ENCODE assay signal across 16 cellular contexts in the genomic region with DNA sequence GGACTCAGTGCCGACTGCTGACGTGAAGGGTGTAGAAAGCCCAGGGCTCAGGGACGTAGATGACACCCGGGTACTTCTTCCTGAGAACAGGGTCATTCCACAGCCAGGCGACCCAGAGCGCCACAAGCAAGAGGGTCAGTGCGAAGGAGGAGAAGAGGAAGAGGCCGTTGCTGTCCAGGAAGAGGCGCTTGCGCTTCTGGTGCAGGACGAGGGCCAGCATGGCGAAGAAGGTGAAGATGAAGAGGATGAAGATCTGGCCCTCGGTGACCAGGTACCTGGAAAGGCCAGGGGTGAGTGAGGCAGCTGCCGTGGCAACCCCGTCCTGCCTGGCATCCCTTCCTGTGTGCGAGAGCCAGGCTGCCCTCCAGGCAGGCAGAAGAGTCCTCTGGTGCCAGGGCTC. TPM values are rescaled to one million over a fixed set of nuclear protein-coding genes. Genes with fewer than 3 reads are reported as not detected.
A peak's percentile ranks its signal among the peaks of the same experiment; 100 is the strongest.
DNase-seq lines count a peak whose midpoint lies in the region; ATAC-seq and TF ChIP-seq lines count a peak whose summit lies in the region.
"Had no signal": no experiment of that assay in that cellular context is flagged by ENCODE, and none has a peak within 500 bp of the region (broad histone marks: within the 10 kb centered on the region; RNA-seq: fewer than 3 reads in every experiment).

No MANE protein-coding gene starts in this region.

- peaks cover 0 to 39% (median 18%) of the 10 kb centered on the region in 11 experiments; a peak in 15 of 22 replicates for H4K20me1 ChIP-seq in BLaER1 treated with 17β-estradiol and CSF1 and Interleukin-3, amounts not matched to agents 10 nM and 100 nM
- peaks cover 14% of the 10 kb centered on the region for H4K20me1 ChIP-seq in osteoblast (ENCODE audit: insufficient read depth, low read length)

- peak overlapping the region; percentile 71 for H3K4me3 Mint-ChIP-seq in activated CD4-positive, alpha-beta T cell treated with anti-CD3 and anti-CD28 coated beads, Interleukin-2, amount 10 ng/mL, durations not matched to agents 24 days and 14 days
- peak overlapping the region; percentile 67 for H3K4me3 Mint-ChIP-seq in activated T-helper 1 cell treated with anti-CD3 and anti-CD28 coated beads, Interleukin-12 subunit alpha, Interleukin-12 subunit beta, Interleukin-2, Interleukin-4 antibody, amounts not matched to agents 30 ng/mL and 10 ng/mL and 1 ng/mL, durations not matched to agents 14 hours and 24 hours and 36 hours
- H3K4me3 Mint-ChIP-seq: activated naive CD8-positive, alpha-beta T cell treated with anti-CD3 and anti-CD28 coated beads, Interleukin-2, amount 50 U/mL, for 24 hours; nephron had no signal

- ATAC-seq in GM21619 (IDR thresholded peaks at IDR 0.05; ENCODE audit: unreplicated experiment) (no peak), esophagus mucosa (no peak)
- ATAC-seq: activated naive CD8-positive, alpha-beta T cell treated with anti-CD3 and anti-CD28 coated beads, Interleukin-2, amount 50 U/mL, for 24 hours had no signal

- peaks cover 76 to 92% (median 88%) of the 10 kb centered on the region in 10 experiments for H3K4me1 ChIP-seq in BLaER1 treated with 17β-estradiol and CSF1 and Interleukin-3, amounts not matched to agents 10 nM and 100 nM
- H3K4me1 ChIP-seq in osteoblast (ENCODE audit: insufficient read depth, low read length) = no peaks in the 10 kb centered on the region

- H3K27me3 Mint-ChIP-seq in activated CD4-positive, alpha-beta T cell treated with anti-CD3 and anti-CD28 coated beads, Interleukin-2, amount 10 ng/mL, durations not matched to agents 24 days and 14 days = no peaks in the 10 kb centered on the region
- no peaks in the 10 kb centered on the region for H3K27me3 Mint-ChIP-seq in activated T-helper 1 cell treated with anti-CD3 and anti-CD28 coated beads, Interleukin-12 subunit alpha, Interleukin-12 subunit beta, Interleukin-2, Interleukin-4 antibody, amounts not matched to agents 30 ng/mL and 10 ng/mL and 1 ng/mL, durations not matched to agents 14 hours and 24 hours and 36 hours (ENCODE audit: insufficient read depth)
- H3K27me3 Mint-ChIP-seq: activated naive CD8-positive, alpha-beta T cell treated with anti-CD3 and anti-CD28 coated beads, Interleukin-2, amount 50 U/mL, for 24 hours had no signal

- no peak for DNase-seq in activated CD4-positive, alpha-beta T cell treated with anti-CD3 and anti-CD28 coated beads, Interleukin-2, amount 10 ng/mL, durations not matched to agents 24 days and 14 days
- no peak for DNase-seq in activated CD4-positive, alpha-beta T cell treated with anti-CD3 and anti-CD28 coated beads, Interleukin-2, amount 50 U/mL, for 1 hour
- no peak for DNase-seq in activated T-helper 1 cell treated with anti-CD3 and anti-CD28 coated beads, Interleukin-12 subunit alpha, Interleukin-12 subunit beta, Interleukin-2, Interleukin-4 antibody, amounts not matched to agents 30 ng/mL and 10 ng/mL and 1 ng/mL, durations not matched to agents 14 hours and 24 hours and 36 hours (ENCODE audit: low spot score)
- peak; percentile 30 for DNase-seq in osteoblast (ENCODE audit: insufficient read length, low spot score, missing footprints)
- DNase-seq in NCI-H1436 treated with DMSO at 0.1 percent for 48 hours (lab: John Stamatoyannopoulos, UW) = no peak
- DNase-seq: activated naive CD8-positive, alpha-beta T cell treated with anti-CD3 and anti-CD28 coated beads, Interleukin-2, amount 50 U/mL, for 24 hours; foreskin melanocyte; NCI-H1417 treated with DMSO at 0.1 percent for 48 hours; NCI-H82; testis; WERI-Rb-1 had no signal

- peaks cover 14% of the 10 kb centered on the region for H3K36me3 Mint-ChIP-seq in activated CD4-positive, alpha-beta T cell treated with anti-CD3 and anti-CD28 coated beads, Interleukin-2, amount 10 ng/mL, durations not matched to agents 24 days and 14 days (ENCODE audit: low read depth)
- H3K36me3 Mint-ChIP-seq in activated T-helper 1 cell treated with anti-CD3 and anti-CD28 coated beads, Interleukin-12 subunit alpha, Interleukin-12 subunit beta, Interleukin-2, Interleukin-4 antibody, amounts not matched to agents 30 ng/mL and 10 ng/mL and 1 ng/mL, durations not matched to agents 14 hours and 24 hours and 36 hours (ENCODE audit: low read depth) = peaks cover 8% of the 10 kb centered on the region

- H3K9me3 ChIP-seq in BLaER1 treated with 17β-estradiol and CSF1 and Interleukin-3, amounts not matched to agents 10 nM and 100 nM (replicated peaks in 1 of 11) = no peaks in the 10 kb centered on the region
- H3K9me3 ChIP-seq in osteoblast (ENCODE audit: low read depth, low read length) = no peaks in the 10 kb centered on the region
- H3K9me3 ChIP-seq: testis had no signal

- H3K9ac ChIP-seq in BLaER1 treated with 17β-estradiol and CSF1 and Interleukin-3, amounts not matched to agents 10 nM and 100 nM = peak overlapping the region; percentile 27 to 76 (median 61); a peak in 19 of 22 replicates

- peaks cover 41% of the 10 kb centered on the region for H3K4me1 Mint-ChIP-seq in activated CD4-positive, alpha-beta T cell treated with anti-CD3 and anti-CD28 coated beads, Interleukin-2, amount 10 ng/mL, durations not matched to agents 24 days and 14 days
- H3K4me1 Mint-ChIP-seq in activated T-helper 1 cell treated with anti-CD3 and anti-CD28 coated beads, Interleukin-12 subunit alpha, Interleukin-12 subunit beta, Interleukin-2, Interleukin-4 antibody, amounts not matched to agents 30 ng/mL and 10 ng/mL and 1 ng/mL, durations not matched to agents 14 hours and 24 hours and 36 hours (ENCODE audit: low read depth) = peaks cover 52% of the 10 kb centered on the region

- H3K36me3 ChIP-seq in BLaER1 treated with 17β-estradiol and CSF1 and Interleukin-3, amounts not matched to agents 10 nM and 100 nM = peaks cover 0 to 34% (median 9%) of the 10 kb centered on the region in 11 experiments; a peak in 11 of 22 replicates
- H3K36me3 ChIP-seq in osteoblast (ENCODE audit: insufficient read depth, low read length) = no peaks in the 10 kb centered on the region

- peaks cover 11% of the 10 kb centered on the region for H3K79me2 ChIP-seq in osteoblast (ENCODE audit: insufficient read depth, low read length)

- peak overlapping the region in 6 of 10 experiments; percentile 4 to 37 (median 22); a peak in 6 of 20 replicates for H3K4me3 ChIP-seq in BLaER1 treated with 17β-estradiol and CSF1 and Interleukin-3, amounts not matched to agents 10 nM and 100 nM
- H3K4me3 ChIP-seq in osteoblast (ENCODE audit: insufficient read depth, low read length) = no peak overlapping the region
- H3K4me3 ChIP-seq: testis had no signal

- no peaks in the 10 kb centered on the region for H3K27me3 ChIP-seq in BLaER1 treated with 17β-estradiol and CSF1 and Interleukin-3, amounts not matched to agents 10 nM and 100 nM
- no peaks in the 10 kb centered on the region for H3K27me3 ChIP-seq in osteoblast (ENCODE audit: insufficient read depth, low read length)
- H3K27me3 ChIP-seq: testis had no signal

- no peak overlapping the region for H2AFZ ChIP-seq in osteoblast (ENCODE audit: low read length)

- no peaks in the 10 kb centered on the region for H3K9me3 Mint-ChIP-seq in activated CD4-positive, alpha-beta T cell treated with anti-CD3 and anti-CD28 coated beads, Interleukin-2, amount 10 ng/mL, durations not matched to agents 24 days and 14 days
- H3K9me3 Mint-ChIP-seq in activated T-helper 1 cell treated with anti-CD3 and anti-CD28 coated beads, Interleukin-12 subunit alpha, Interleukin-12 subunit beta, Interleukin-2, Interleukin-4 antibody, amounts not matched to agents 30 ng/mL and 10 ng/mL and 1 ng/mL, durations not matched to agents 14 hours and 24 hours and 36 hours = no peaks in the 10 kb centered on the region
- H3K9me3 Mint-ChIP-seq: activated naive CD8-positive, alpha-beta T cell treated with anti-CD3 and anti-CD28 coated beads, Interleukin-2, amount 50 U/mL, for 24 hours; nephron had no signal

- intact Hi-C loops in activated CD4-positive, alpha-beta T cell treated with anti-CD3 and anti-CD28 coated beads, Interleukin-2, amount 10 ng/mL, durations not matched to agents 24 days and 14 days (cut with micrococcal nuclease) = no loop called here
- intact Hi-C loops in activated T-helper 1 cell treated with anti-CD3 and anti-CD28 coated beads, Interleukin-12 subunit alpha, Interleukin-12 subunit beta, Interleukin-2, Interleukin-4 antibody, amounts not matched to agents 30 ng/mL and 10 ng/mL and 1 ng/mL, durations not matched to agents 14 hours and 24 hours and 36 hours (cut with micrococcal nuclease) = loop anchor here (2.0 kb wide), 1 partner anchor 21 kb away; the partner anchor contains the start of gene CLN6

- peak overlapping the region; percentile 92 for H3K27ac Mint-ChIP-seq in activated CD4-positive, alpha-beta T cell treated with anti-CD3 and anti-CD28 coated beads, Interleukin-2, amount 10 ng/mL, durations not matched to agents 24 days and 14 days
- peak overlapping the region; percentile 74 for H3K27ac Mint-ChIP-seq in activated T-helper 1 cell treated with anti-CD3 and anti-CD28 coated beads, Interleukin-12 subunit alpha, Interleukin-12 subunit beta, Interleukin-2, Interleukin-4 antibody, amounts not matched to agents 30 ng/mL and 10 ng/mL and 1 ng/mL, durations not matched to agents 14 hours and 24 hours and 36 hours
- H3K27ac Mint-ChIP-seq: nephron had no signal

- H3K4me2 ChIP-seq in BLaER1 treated with 17β-estradiol and CSF1 and Interleukin-3, amounts not matched to agents 10 nM and 100 nM = peak overlapping the region; percentile 81 to 97 (median 89)
- no peak overlapping the region for H3K4me2 ChIP-seq in osteoblast (ENCODE audit: insufficient read depth, low read length)

- H3K27ac ChIP-seq in BLaER1 treated with 17β-estradiol and CSF1 and Interleukin-3, amounts not matched to agents 10 nM and 100 nM = peak overlapping the region in 10 of 11 experiments; percentile 33 to 91 (median 74); a peak in 21 of 22 replicates
- no peak overlapping the region for H3K27ac ChIP-seq in osteoblast (ENCODE audit: low read depth, low read length)
- H3K27ac ChIP-seq: epithelial cell of prostate, testis, WERI-Rb-1 had no signal

- no peak for TF ChIP-seq CTCF in osteoblast (IDR thresholded peaks at IDR 0.05; ENCODE audit: extremely low read depth, low read depth, low read length)

RNA-seq across cellular contexts. Expression of gene CALML4, which starts 3.0 kb away (rescaled TPM):
- 14.6 and 16.5 TPM in 2 replicates for total RNA-seq in activated CD4-positive, alpha-beta T cell treated with anti-CD3 and anti-CD28 coated beads, Interleukin-2, amount 10 ng/mL, durations not matched to agents 24 days and 14 days
- 12.1 and 13.1 TPM in 2 replicates for total RNA-seq in activated T-helper 1 cell treated with anti-CD3 and anti-CD28 coated beads, Interleukin-12 subunit alpha, Interleukin-12 subunit beta, Interleukin-2, Interleukin-4 antibody, amounts not matched to agents 30 ng/mL and 10 ng/mL and 1 ng/mL, durations not matched to agents 14 hours and 24 hours and 36 hours
- total RNA-seq in osteoblast (1.2 and 2.2 TPM in 2 replicates), esophagus mucosa (2.9 TPM)

RNA-seq across cellular contexts. Expression of gene CLN6, which starts 21.4 kb away (rescaled TPM):
- total RNA-seq in activated CD4-positive, alpha-beta T cell treated with anti-CD3 and anti-CD28 coated beads, Interleukin-2, amount 10 ng/mL, durations not matched to agents 24 days and 14 days = 99.0 and 102 TPM in 2 replicates
- total RNA-seq in activated T-helper 1 cell treated with anti-CD3 and anti-CD28 coated beads, Interleukin-12 subunit alpha, Interleukin-12 subunit beta, Interleukin-2, Interleukin-4 antibody, amounts not matched to agents 30 ng/mL and 10 ng/mL and 1 ng/mL, durations not matched to agents 14 hours and 24 hours and 36 hours = 95.3 and 98.3 TPM in 2 replicates
- total RNA-seq in osteoblast (15.2 and 20.3 TPM in 2 replicates), esophagus mucosa (18.5 TPM)
